ENCODE assay signal across 8 cellular contexts in the genomic region with DNA sequence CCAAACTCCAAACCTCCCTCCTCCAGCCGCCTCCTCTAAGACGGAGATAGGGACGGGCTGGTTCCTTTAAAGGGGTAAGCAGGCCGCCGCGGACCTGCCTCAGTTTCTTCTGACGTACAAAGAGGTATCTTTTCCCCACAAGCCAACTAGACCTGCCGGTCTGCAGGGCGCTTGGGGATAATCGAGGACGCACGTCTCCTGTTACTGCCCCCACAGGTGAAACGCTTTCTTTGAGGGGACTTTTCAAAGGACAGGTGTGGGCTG. TPM values are rescaled to one million over a fixed set of nuclear protein-coding genes. Genes with fewer than 3 reads are reported as not detected.
A peak's percentile ranks its signal among the peaks of the same experiment; 100 is the strongest.
DNase-seq lines count a peak whose midpoint lies in the region; ATAC-seq, FAIRE-seq and TF ChIP-seq lines count a peak whose summit lies in the region.

No MANE protein-coding gene starts in this region.

- no peaks in the 10 kb centered on the region for H4K20me1 ChIP-seq in astrocyte (ENCODE audit: insufficient read depth, low read length)

- H3K4me1 ChIP-seq in HUES48 (ENCODE audit: control insufficient read depth, insufficient read depth, low read length) (peaks cover 42% of the 10 kb centered on the region), astrocyte (ENCODE audit: insufficient read depth, low read length) (peaks cover 34% of the 10 kb centered on the region), liver (ENCODE audit: control insufficient read depth in 4 of 4, insufficient read depth in 4 of 4, low read length in 3 of 4) (peaks cover 5 to 29% (median 9%) of the 10 kb centered on the region in 4 donors), transverse colon (peaks cover 5 to 45% (median 44%) of the 10 kb centered on the region in 4 donors)

- no peak for TF ChIP-seq EP300 in transverse colon (IDR thresholded peaks at IDR 0.05; ENCODE audit: low read depth)

- H2AFZ ChIP-seq in astrocyte (ENCODE audit: low read depth, low read length) = peak overlapping the region; percentile 37

- H3K36me3 Mint-ChIP-seq in astrocyte (ENCODE audit: low read depth, unreplicated experiment) = no peaks in the 10 kb centered on the region

- peaks cover 20% of the 10 kb centered on the region for H3K4me1 Mint-ChIP-seq in astrocyte (ENCODE audit: low read depth, unreplicated experiment)

- peak overlapping the region; percentile 95 for H3K4me2 ChIP-seq in astrocyte (ENCODE audit: low read length)

- peaks cover under 1% of the 10 kb centered on the region for H3K9me3 Mint-ChIP-seq in astrocyte (ENCODE audit: unreplicated experiment)

- peak; percentile 66 for DNase-seq in DMS79 treated with DMSO at 0.1 percent for 48 hours (lab: John Stamatoyannopoulos, UW)
- DNase-seq in astrocyte (ENCODE audit: low read depth) = no peak
- peak; percentile 65 for DNase-seq in transverse colon
- no peak for DNase-seq in NCI-H1436 treated with DMSO at 0.1 percent for 48 hours (lab: John Stamatoyannopoulos, UW)
- DNase-seq in activated CD4-positive, alpha-beta T cell treated with anti-CD3 and anti-CD28 coated beads for 4 hours = no peak

- intact Hi-C loops in transverse colon (cut with DNase I; ENCODE audit: low total_unique reads) = loop anchor here (5.0 kb wide), 1 partner anchor 66 kb away; no protein-coding TSS in a partner anchor

- whole genome bisulfite sequencing in liver = under 1% methylated on average over 13 of the region's 13 CpGs
- WGBS in transverse colon (ENCODE audit: low coverage in 1 of 2), 2 donors = 0% methylated on average over 8 to 13 of the region's 13 CpGs

- H3K36me3 ChIP-seq in HUES48 (ENCODE audit: control insufficient read depth, insufficient read depth, low read length) (no peaks in the 10 kb centered on the region), astrocyte (ENCODE audit: insufficient read depth, low read length) (no peaks in the 10 kb centered on the region), liver (ENCODE audit: control insufficient read depth in 4 of 4, insufficient read depth in 3 of 4, low read depth in 1 of 4, low read length in 3 of 4) (no peaks in the 10 kb centered on the region), transverse colon (no peaks in the 10 kb centered on the region)

- H3K4me3 Mint-ChIP-seq in astrocyte (ENCODE audit: unreplicated experiment) = peak overlapping the region; percentile 93

- FAIRE-seq in astrocyte (lab: Jason Lieb, UNC) = no peak

- ATAC-seq in HG03175 (IDR thresholded peaks at IDR 0.05; ENCODE audit: unreplicated experiment) = no peak

- H3K4me3 ChIP-seq in HUES48 (ENCODE audit: low read depth, low read length) = peak overlapping the region; percentile 64
- H3K4me3 ChIP-seq in astrocyte (ENCODE audit: insufficient read depth, low read depth, low read length) = peak overlapping the region; percentile 81
- peak overlapping the region; percentile 79 to 97 (median 90) for H3K4me3 ChIP-seq in liver (ENCODE audit: low read depth in 1 of 3, low read length in 3 of 3)
- peak overlapping the region; percentile 89 to 97 (median 90) for H3K4me3 ChIP-seq in transverse colon

- H3K9me3 ChIP-seq in HUES48 (ENCODE audit: control insufficient read depth, insufficient read depth, low read length) (no peaks in the 10 kb centered on the region), astrocyte (ENCODE audit: insufficient read depth, low read depth, low read length) (no peaks in the 10 kb centered on the region), liver (ENCODE audit: control insufficient read depth in 4 of 4, low read length in 3 of 4) (no peaks in the 10 kb centered on the region), transverse colon (no peaks in the 10 kb centered on the region)

- no peaks in the 10 kb centered on the region for H3K27me3 Mint-ChIP-seq in astrocyte (ENCODE audit: low read depth, unreplicated experiment)

- H3K79me2 ChIP-seq in astrocyte (ENCODE audit: insufficient read depth, low read length) = peaks cover 50% of the 10 kb centered on the region

- TF ChIP-seq CTCF in astrocyte (IDR thresholded peaks at IDR 0.05; ENCODE audit: insufficient read depth, low read depth, low read length) = no peak
- TF ChIP-seq CTCF in liver (IDR thresholded peaks at IDR 0.05; ENCODE audit: low read depth, low read length, missing input control) = no peak
- TF ChIP-seq CTCF in transverse colon (IDR thresholded peaks at IDR 0.05) = peak in 1 of 5 experiments; percentile 6

- H3K9ac ChIP-seq in HUES48 (ENCODE audit: low read depth, low read length) (peak overlapping the region; percentile 43; the same call in 1 of the 2 replicates), astrocyte (ENCODE audit: low read length) (peak overlapping the region; percentile 85), liver (ENCODE audit: low read depth in 1 of 2, low read length in 2 of 2) (peak overlapping the region; percentile 82 to 86)

- in situ Hi-C loops in transverse colon (cut with MboI; ENCODE audit: low pct_ligation_motif_present in 1 of 4, low pct_unique_long_range_greater_than_20kb in 1 of 4, low sequenced_read_pairs in 3 of 4) = loop anchor here in 1 of 4 donors (25.0 kb wide), 1 partner anchor 101 kb away; a partner anchor contains a TSS

- TF ChIP-seq POLR2A in transverse colon (IDR thresholded peaks at IDR 0.05) = no peak

- H3K27me3 ChIP-seq in HUES48 (ENCODE audit: control insufficient read depth, insufficient read depth, low read length) (no peaks in the 10 kb centered on the region), astrocyte (ENCODE audit: insufficient read depth, low read length) (no peaks in the 10 kb centered on the region), liver (ENCODE audit: control insufficient read depth in 4 of 4, insufficient read depth in 4 of 4, low read length in 3 of 4) (no peaks in the 10 kb centered on the region), transverse colon (no peaks in the 10 kb centered on the region)

- no peak for TF ChIP-seq RAD21 in liver (IDR thresholded peaks at IDR 0.05)

- H3K27ac ChIP-seq in HUES48 (ENCODE audit: low read depth, low read length) (peak overlapping the region; percentile 81), astrocyte (ENCODE audit: low read depth, low read length) (peak overlapping the region; percentile 75), liver (ENCODE audit: low read depth in 1 of 2, low read length in 2 of 2) (peak overlapping the region; percentile 88 to 96), transverse colon (peak overlapping the region; percentile 93 to 99 (median 98))

- H3K27ac Mint-ChIP-seq in astrocyte (ENCODE audit: unreplicated experiment) = peak overlapping the region; percentile 88

TF ChIP-seq in liver, 16 proteins besides CTCF, POLR2A, EP300 and RAD21:
- no peak for TF ChIP-seq FOXA2 (IDR thresholded peaks at IDR 0.05)
- no peak for TF ChIP-seq YY1 (IDR thresholded peaks at IDR 0.05)

RNA-seq across cellular contexts. Expression of a gene that starts 25.1 kb away (rescaled TPM):
- 9.5 and 11.1 TPM in 2 replicates for total RNA-seq in astrocyte
- total RNA-seq in liver = 10 to 100 TPM; 24.0 to 28.0 TPM
- 10 to 100 TPM; 15.9 to 20.0 TPM for polyA plus RNA-seq in liver
- 10 to 100 TPM; 40.6 to 75.8 (median 50.7) TPM for total RNA-seq in transverse colon

RNA-seq across cellular contexts. Expression of a gene that starts 31.1 kb away (rescaled TPM):
- total RNA-seq in astrocyte (12.4 and 14.0 TPM in 2 replicates), liver (1 to 10 TPM; 3.8 to 6.1 TPM), transverse colon (10 to 100 TPM in 1 of 4 donors, 1 to 10 TPM in 3; 5.6 to 60.3 (median 7.8) TPM)
- polyA plus RNA-seq in liver = 1 to 10 TPM; 3.4 to 3.6 TPM

RNA-seq across cellular contexts. Expression of a gene that starts 32.8 kb away (rescaled TPM):
- total RNA-seq in astrocyte = not detected in 2 replicates
- total RNA-seq in liver = not detected
- not detected for polyA plus RNA-seq in liver
- not detected for total RNA-seq in transverse colon

RNA-seq across cellular contexts. Expression of a gene that starts 53.5 kb away (rescaled TPM):
- total RNA-seq in astrocyte (18.1 and 19.8 TPM in 2 replicates), liver (1 to 10 TPM; 5.6 to 7.7 TPM), transverse colon (10 to 100 TPM in 1 of 4 donors, 1 to 10 TPM in 3; 4.0 to 13.2 (median 6.9) TPM)
- 1 to 10 TPM; 2.1 to 6.1 TPM for polyA plus RNA-seq in liver

RNA-seq across cellular contexts. Expression of a gene that starts 59.0 kb away (rescaled TPM):
- total RNA-seq in astrocyte = 0.05 TPM in 1 of 2 replicates, not detected in the other
- under 1 TPM in 1 of 2 donors, not detected in 1; 0.09 TPM for total RNA-seq in liver
- under 1 TPM in 1 of 2 donors, not detected in 1; 0.02 TPM for polyA plus RNA-seq in liver
- under 1 TPM in 1 of 4 donors, not detected in 3; 0.14 TPM for total RNA-seq in transverse colon

Comparison
In these comparisons a context has a peak if more than half of its experiments do, and no peak if none do; other contexts are left out.
1. DNase-seq: peak in DMS79 treated with DMSO at 0.1 percent for 48 hours (single experiment) and transverse colon (single experiment); none in astrocyte (single experiment), NCI-H1436 treated with DMSO at 0.1 percent for 48 hours (single experiment) and activated CD4-positive, alpha-beta T cell treated with anti-CD3 and anti-CD28 coated beads for 4 hours (0 of 2).
2. Peak in every context shown above with its lines, with median percentiles within 50 percentile points of each other: H3K27ac ChIP-seq, H3K4me3 ChIP-seq and H3K9ac ChIP-seq.